ENCODE assay signal across 31 cellular contexts in genomic region chr17:62895256-62895649, GRCh38.
A peak's percentile ranks its signal among the peaks of the same experiment; 100 is the strongest.
DNase-seq lines count a peak whose midpoint lies in the region; ATAC-seq lines count a peak whose summit lies in the region.
"Had no signal": no experiment of that assay in that cellular context is flagged by ENCODE, and none has a peak within 500 bp of the region (broad histone marks: within the 10 kb centered on the region; RNA-seq: fewer than 3 reads in every experiment).

No MANE protein-coding gene starts in this region.

- peak overlapping the region; percentile 29 for H4K8ac ChIP-seq in neuronal stem cell (ENCODE audit: low read depth, low read length)

- intact Hi-C loops in posterior vena cava (cut with DNase I): no loop called here

- no peak overlapping the region for H3K4me3 ChIP-seq in neuronal stem cell (ENCODE audit: low read length in 2 of 2)
- H3K4me3 ChIP-seq: colonic mucosa, HAP-1, neural progenitor cell, Peyer's patch, right lobe of liver, tibial nerve had no signal

- no peak overlapping the region for H2BK15ac ChIP-seq in neuronal stem cell (ENCODE audit: low read length)

- no peak overlapping the region for H2BK5ac ChIP-seq in neuronal stem cell (ENCODE audit: low read length)

- H3K14ac ChIP-seq in neuronal stem cell (ENCODE audit: low read length): no peak overlapping the region

- no peak overlapping the region for H3K18ac ChIP-seq in neuronal stem cell (ENCODE audit: low read length)

- peak overlapping the region; percentile 77 for H3K27ac ChIP-seq in epithelial cell of prostate
- no peak overlapping the region for H3K27ac ChIP-seq in neuronal stem cell (replicated peaks; ENCODE audit: low read length)
- H3K27ac ChIP-seq: colonic mucosa, neural progenitor cell, Peyer's patch, VCaP had no signal

- no CpG with 5 or more reads among the region's 3 CpGs for WGBS in neuronal stem cell (ENCODE audit: extremely low coverage in 2 of 2, insufficient read length in 2 of 2, insufficient replicate concordance in 1 of 2), 2 donors

- H3K36me3 ChIP-seq in neuronal stem cell (replicated peaks in 1 of 2; ENCODE audit: control insufficient read depth in 2 of 2, insufficient read depth in 2 of 2, low read length in 2 of 2): no peaks in the 10 kb centered on the region
- H3K36me3 ChIP-seq: colonic mucosa, HAP-1, neural progenitor cell, Peyer's patch, right lobe of liver, tibial nerve had no signal

- no peak overlapping the region for H3K4me2 ChIP-seq in neuronal stem cell (ENCODE audit: insufficient read depth, low read length, poor library complexity, severe bottlenecking)
- H3K4me2 ChIP-seq: neural progenitor cell had no signal

- no peak overlapping the region for H2BK120ac ChIP-seq in neuronal stem cell (ENCODE audit: low read depth, low read length)

- H3K23ac ChIP-seq in neuronal stem cell (ENCODE audit: low read depth, low read length, poor library complexity): no peak overlapping the region

- H2AK5ac ChIP-seq in neuronal stem cell (ENCODE audit: low read depth, low read length): no peak overlapping the region

- no peak overlapping the region for H3K4ac ChIP-seq in neuronal stem cell (ENCODE audit: low read length)

- H2AFZ ChIP-seq in neuronal stem cell (ENCODE audit: low read length): no peak overlapping the region
- H2AFZ ChIP-seq: neural progenitor cell had no signal

- peak; percentile 23 for DNase-seq in NCI-H2171 treated with DMSO at 0.1 percent for 48 hours (lab: John Stamatoyannopoulos, UW)
- DNase-seq in NCI-H2171 (lab: John Stamatoyannopoulos, UW): no peak
- DNase-seq in epithelial cell of prostate (ENCODE audit: low read depth, low spot score): no peak
- DNase-seq in neuronal stem cell (ENCODE audit: low spot score): no peak
- no peak for DNase-seq in posterior vena cava (ENCODE audit: low spot score)
- DNase-seq in NCI-H1436 treated with DMSO at 0.1 percent for 48 hours (lab: John Stamatoyannopoulos, UW): no peak
- no peak for DNase-seq in hippocampal formation (lab: John Stamatoyannopoulos, UW)
- DNase-seq: 8988T; activated CD4-positive, alpha-beta T cell treated with anti-CD3 and anti-CD28 coated beads for 4 hours; activated T-cell treated with anti-CD3 and anti-CD28 coated beads for 4 hours; Caco-2; colonic mucosa; DMS79; effector memory CD8-positive, alpha-beta T cell; GDM1; NCI-H1417 treated with DMSO at 0.1 percent for 48 hours; NCI-H2081 treated with DMSO at 0.1 percent for 48 hours; NCI-H446; NCI-H774; Peyer's patch; right lobe of liver; stimulated activated CD4-positive, alpha-beta T cell treated with anti-CD3 and anti-CD28 coated beads, Interleukin-4, amount 100 ng/mL, for 4 hours; SW 1271; T-helper 9 cell had no signal

- peaks cover 2% of the 10 kb centered on the region for H3K79me1 ChIP-seq in neuronal stem cell (ENCODE audit: low read depth, low read length)

- peaks cover 0 to 1% of the 10 kb centered on the region in 2 donors for H3K9me3 ChIP-seq in neuronal stem cell (replicated peaks in 1 of 2; ENCODE audit: control insufficient read depth in 2 of 2, insufficient read depth in 1 of 2, low read depth in 1 of 2, low read length in 2 of 2)
- H3K9me3 ChIP-seq: Caco-2, colonic mucosa, HAP-1, Peyer's patch, right lobe of liver, tibial nerve had no signal

- H3K4me1 ChIP-seq in neuronal stem cell (ENCODE audit: control insufficient read depth in 2 of 2, insufficient read depth in 1 of 2, low read depth in 1 of 2, low read length in 2 of 2): peaks cover 8 to 21% of the 10 kb centered on the region in 2 donors
- H3K4me1 ChIP-seq: colonic mucosa, Peyer's patch, right lobe of liver had no signal

- ATAC-seq in HG02884 (IDR thresholded peaks at IDR 0.05; ENCODE audit: unreplicated experiment): no peak
- ATAC-seq: activated naive CD4-positive, alpha-beta T cell treated with anti-CD3 and anti-CD28 coated beads, Interleukin-2, amount 50 U/mL, for 72 hours; effector memory CD8-positive, alpha-beta T cell; HepG2 had no signal

- H2BK12ac ChIP-seq in neuronal stem cell (ENCODE audit: low read length): no peak overlapping the region

- no peak overlapping the region for H4K91ac ChIP-seq in neuronal stem cell (ENCODE audit: low read depth, low read length, poor library complexity)

- no peak overlapping the region for H3K9ac ChIP-seq in neuronal stem cell (ENCODE audit: low read depth, low read length, poor library complexity)
- H3K9ac ChIP-seq: neural progenitor cell had no signal

- no peaks in the 10 kb centered on the region for H3K27me3 ChIP-seq in neuronal stem cell (ENCODE audit: control insufficient read depth in 3 of 3, insufficient read depth in 3 of 3, low read depth in 1 of 3, low read length in 3 of 3)
- H3K27me3 ChIP-seq: colonic mucosa, neural progenitor cell, Peyer's patch, right lobe of liver, tibial nerve had no signal
